In genomic region chr7:90350032-90350431, GRCh38 we compare ENCODE assay signal across 14 cellular contexts. TPM values are rescaled to one million over a fixed set of nuclear protein-coding genes. Genes with fewer than 3 reads are reported as not detected.
"Had no signal": no experiment of that assay in that cellular context is flagged by ENCODE, and none has a peak within 500 bp of the region (broad histone marks: within the 10 kb centered on the region; RNA-seq: fewer than 3 reads in every experiment).

No MANE protein-coding gene starts in this region.

RNA-seq across cellular contexts. Expression of gene FAM237B, which starts 28.9 kb away (rescaled TPM):
- total RNA-seq: activated CD4-positive, alpha-beta memory T cell treated with anti-CD3 and anti-CD28 coated beads, Interleukin-2, amount 10 ng/mL, durations not matched to agents 7 days and 5 days; activated CD4-positive, alpha-beta T cell treated with anti-CD3 and anti-CD28 coated beads for 36 hours; activated CD4-positive, alpha-beta T cell treated with anti-CD3 and anti-CD28 coated beads, Interleukin-2, amount 10 ng/mL, durations not matched to agents 7 days and 5 days; activated CD8-positive, alpha-beta memory T cell treated with anti-CD3 and anti-CD28 coated beads, Interleukin-2, amount 10 ng/mL, durations not matched to agents 7 days and 5 days; activated CD8-positive, alpha-beta T cell treated with anti-CD3 and anti-CD28 coated beads, Interleukin-2, amount 10 ng/mL, durations not matched to agents 7 days and 5 days; activated naive CD8-positive, alpha-beta T cell treated with anti-CD3 and anti-CD28 coated beads, Interleukin-2, amount 10 ng/mL, durations not matched to agents 7 days and 5 days; activated T-helper 2 cell treated with anti-CD3 and anti-CD28 coated beads, Interferon-gamma antibody, Interleukin-2, Interleukin-4, amounts not matched to agents 10 μg/mL and 5 μg/mL and 100 μg/mL, durations not matched to agents 14 hours and 24 hours and 36 hours; ascending aorta; bronchial epithelial cell; cardiac muscle cell; chondrocyte; T-helper 1 cell treated with Interleukin-12 subunit alpha and Interleukin-12 subunit beta and Interleukin-4 antibody, amounts not matched to agents 30 ng/mL and 1 ng/mL, for 36 hours; T-helper 2 cell treated with Interferon-gamma antibody and Interleukin-4, amounts not matched to agents 100 ng/mL and 5 ng/mL, for 36 hours; WTC11 had no signal
- polyA plus RNA-seq: cardiac muscle cell had no signal
